1 cellular context compared by ENCODE assay signal in the genomic region with DNA sequence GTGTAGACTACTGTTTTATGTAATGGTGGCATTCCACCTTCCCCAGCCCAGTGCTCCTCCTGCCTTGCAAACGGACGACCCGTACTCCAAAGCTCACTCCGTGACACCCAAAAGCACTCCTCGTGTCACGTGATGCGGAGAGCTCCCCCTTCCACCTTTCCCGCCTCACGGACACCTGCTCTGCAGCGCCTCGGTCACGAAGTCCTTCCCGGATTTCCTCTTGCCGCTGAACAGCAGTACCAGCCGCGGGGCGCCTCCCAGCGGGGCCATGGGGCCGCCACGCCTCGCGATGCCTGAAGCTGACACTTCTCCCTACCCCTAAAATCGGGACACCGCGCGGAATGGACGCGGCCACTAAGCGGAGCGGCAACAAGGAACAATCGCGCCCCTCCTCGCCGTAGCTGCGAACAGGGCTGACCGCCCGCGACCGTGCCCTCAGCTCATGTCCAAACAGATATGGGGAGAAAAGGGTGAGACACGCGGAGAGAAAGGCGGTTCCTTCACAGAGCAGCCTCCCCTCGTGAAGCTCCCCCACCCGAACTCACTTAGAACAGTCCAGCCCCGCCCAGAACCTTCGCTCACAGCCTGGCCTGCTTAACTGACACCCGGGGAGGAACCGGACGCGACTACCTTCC.
TF ChIP-seq lines count a peak whose summit lies in the region.

Gene PMVK, minus strand, starts transcription at position 304 of the 635 bp plus-strand sequence. Its CDS starts 34 bp downstream, at position 270.

TF ChIP-seq in HEK293, 187 proteins besides CTCF, POLR2A, EP300 and RAD21 (continued from another document and continues in another):
- TF ChIP-seq ZNF600 (tag by site-specific recombination; IDR thresholded peaks at IDR 0.05) (peak; percentile 96), GLI2 (tag by site-specific recombination; IDR thresholded peaks at IDR 0.05; ENCODE audit: borderline replicate concordance, low read depth) (no peak), ZFP37 (tag by site-specific recombination; IDR thresholded peaks at IDR 0.05) (peak; percentile 55; the same call in 1 of the 2 replicates), ZNF394 (tag by site-specific recombination; IDR thresholded peaks at IDR 0.05; ENCODE audit: borderline replicate concordance) (no peak; the same call in 1 of the 2 replicates), ZNF48 (tag by site-specific recombination; IDR thresholded peaks at IDR 0.05) (no peak), GFI1B (tag by site-specific recombination; IDR thresholded peaks at IDR 0.05) (peak; percentile 52; the same call in 1 of the 2 replicates), SP2 (tag by site-specific recombination; IDR thresholded peaks at IDR 0.05) (peak; percentile 69), ZNF169 (tag by site-specific recombination; IDR thresholded peaks at IDR 0.05) (no peak), ZBTB10 (tag by site-specific recombination; IDR thresholded peaks at IDR 0.05) (peak; percentile 88), ZNF239 (tag by site-specific recombination; IDR thresholded peaks at IDR 0.05) (no peak), SETDB1 (IDR thresholded peaks at IDR 0.05; ENCODE audit: insufficient read length, low read length) (peak; percentile 57), ZNF670 (tag by site-specific recombination; IDR thresholded peaks at IDR 0.05; ENCODE audit: low read depth) (no peak), MZF1 (tag by site-specific recombination; IDR thresholded peaks at IDR 0.05; ENCODE audit: borderline replicate concordance) (0 out of 2 replicates have a peak, but pooled peaks have one; percentile 30), ZNF146 (tag by site-specific recombination; IDR thresholded peaks at IDR 0.05) (no peak; the same call in 1 of the 2 replicates), ZSCAN16 (tag by site-specific recombination; IDR thresholded peaks at IDR 0.05) (0 out of 2 replicates have a peak, but pooled peaks have one; percentile 46), ZNF626 (tag by site-specific recombination; IDR thresholded peaks at IDR 0.05) (no peak), ZNF555 (tag by site-specific recombination; conservative IDR thresholded peaks at IDR 0.05) (no peak), ZNF324 (tag by site-specific recombination; IDR thresholded peaks at IDR 0.05) (peak; percentile 80), ZNF266 (tag by site-specific recombination; IDR thresholded peaks at IDR 0.05; ENCODE audit: low read depth) (no peak; the same call in 1 of the 2 replicates), ZNF112 (tag by site-specific recombination; IDR thresholded peaks at IDR 0.05) (no peak), ZNF423 (tag by site-specific recombination; IDR thresholded peaks at IDR 0.05) (0 out of 2 replicates have a peak, but pooled peaks have one; percentile 53), ZNF274 (IDR thresholded peaks at IDR 0.05; ENCODE audit: low read length) (no peak), ZNF274 (tag by site-specific recombination; IDR thresholded peaks at IDR 0.05; ENCODE audit: borderline replicate concordance) (no peak), ZEB2 (tag by site-specific recombination; IDR thresholded peaks at IDR 0.05) (peak; percentile 79), MYNN (tag by site-specific recombination; IDR thresholded peaks at IDR 0.05; ENCODE audit: borderline replicate concordance) (no peak; the same call in 1 of the 2 replicates), ZNF610 (tag by site-specific recombination; IDR thresholded peaks at IDR 0.05; ENCODE audit: borderline replicate concordance) (peak; percentile 86; the same call in 1 of the 2 replicates), GLI4 (tag by site-specific recombination; IDR thresholded peaks at IDR 0.05) (no peak), ZNF76 (tag by site-specific recombination; IDR thresholded peaks at IDR 0.05; ENCODE audit: borderline replicate concordance, low read depth) (peak; percentile 83; the same call in 1 of the 2 replicates), ZXDB (tag by site-specific recombination; IDR thresholded peaks at IDR 0.05) (peak; percentile 94), ZNF292 (tag by site-specific recombination; IDR thresholded peaks at IDR 0.05; ENCODE audit: borderline replicate concordance, low read depth) (no peak), ZNF19 (tag by site-specific recombination; IDR thresholded peaks at IDR 0.05; ENCODE audit: low read depth) (no peak), ZNF175 (tag by site-specific recombination; IDR thresholded peaks at IDR 0.05) (no peak), ZNF174 (tag by site-specific recombination; IDR thresholded peaks at IDR 0.05) (no peak), ZBTB48 (tag by site-specific recombination; IDR thresholded peaks at IDR 0.05) (peak; percentile 98), ZNF221 (tag by site-specific recombination; IDR thresholded peaks at IDR 0.05; ENCODE audit: borderline replicate concordance) (no peak), ZNF416 (tag by site-specific recombination; IDR thresholded peaks at IDR 0.05) (no peak), ZNF157 (tag by site-specific recombination; IDR thresholded peaks at IDR 0.05) (no peak), ZNF529 (tag by site-specific recombination; IDR thresholded peaks at IDR 0.05; ENCODE audit: insufficient replicate concordance) (no peak), ZNF510 (tag by site-specific recombination; IDR thresholded peaks at IDR 0.05; ENCODE audit: insufficient replicate concordance) (no peak)
- TF ChIP-seq, protein P1, sequence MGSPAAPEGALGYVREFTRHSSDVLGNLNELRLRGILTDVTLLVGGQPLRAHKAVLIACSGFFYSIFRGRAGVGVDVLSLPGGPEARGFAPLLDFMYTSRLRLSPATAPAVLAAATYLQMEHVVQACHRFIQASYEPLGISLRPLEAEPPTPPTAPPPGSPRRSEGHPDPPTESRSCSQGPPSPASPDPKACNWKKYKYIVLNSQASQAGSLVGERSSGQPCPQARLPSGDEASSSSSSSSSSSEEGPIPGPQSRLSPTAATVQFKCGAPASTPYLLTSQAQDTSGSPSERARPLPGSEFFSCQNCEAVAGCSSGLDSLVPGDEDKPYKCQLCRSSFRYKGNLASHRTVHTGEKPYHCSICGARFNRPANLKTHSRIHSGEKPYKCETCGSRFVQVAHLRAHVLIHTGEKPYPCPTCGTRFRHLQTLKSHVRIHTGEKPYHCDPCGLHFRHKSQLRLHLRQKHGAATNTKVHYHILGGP (tag by site-specific recombination; IDR thresholded peaks at IDR 0.05) = no peak
- TF ChIP-seq, protein P2, sequence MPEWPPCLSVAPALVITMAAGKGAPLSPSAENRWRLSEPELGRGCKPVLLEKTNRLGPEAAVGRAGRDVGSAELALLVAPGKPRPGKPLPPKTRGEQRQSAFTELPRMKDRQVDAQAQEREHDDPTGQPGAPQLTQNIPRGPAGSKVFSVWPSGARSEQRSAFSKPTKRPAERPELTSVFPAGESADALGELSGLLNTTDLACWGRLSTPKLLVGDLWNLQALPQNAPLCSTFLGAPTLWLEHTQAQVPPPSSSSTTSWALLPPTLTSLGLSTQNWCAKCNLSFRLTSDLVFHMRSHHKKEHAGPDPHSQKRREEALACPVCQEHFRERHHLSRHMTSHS (tag by site-specific recombination; IDR thresholded peaks at IDR 0.05) = no peak
- TF ChIP-seq, protein P3, sequence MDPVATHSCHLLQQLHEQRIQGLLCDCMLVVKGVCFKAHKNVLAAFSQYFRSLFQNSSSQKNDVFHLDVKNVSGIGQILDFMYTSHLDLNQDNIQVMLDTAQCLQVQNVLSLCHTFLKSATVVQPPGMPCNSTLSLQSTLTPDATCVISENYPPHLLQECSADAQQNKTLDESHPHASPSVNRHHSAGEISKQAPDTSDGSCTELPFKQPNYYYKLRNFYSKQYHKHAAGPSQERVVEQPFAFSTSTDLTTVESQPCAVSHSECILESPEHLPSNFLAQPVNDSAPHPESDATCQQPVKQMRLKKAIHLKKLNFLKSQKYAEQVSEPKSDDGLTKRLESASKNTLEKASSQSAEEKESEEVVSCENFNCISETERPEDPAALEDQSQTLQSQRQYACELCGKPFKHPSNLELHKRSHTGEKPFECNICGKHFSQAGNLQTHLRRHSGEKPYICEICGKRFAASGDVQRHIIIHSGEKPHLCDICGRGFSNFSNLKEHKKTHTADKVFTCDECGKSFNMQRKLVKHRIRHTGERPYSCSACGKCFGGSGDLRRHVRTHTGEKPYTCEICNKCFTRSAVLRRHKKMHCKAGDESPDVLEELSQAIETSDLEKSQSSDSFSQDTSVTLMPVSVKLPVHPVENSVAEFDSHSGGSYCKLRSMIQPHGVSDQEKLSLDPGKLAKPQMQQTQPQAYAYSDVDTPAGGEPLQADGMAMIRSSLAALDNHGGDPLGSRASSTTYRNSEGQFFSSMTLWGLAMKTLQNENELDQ (tag by site-specific recombination; IDR thresholded peaks at IDR 0.05; ENCODE audit: low read depth) = no peak
- TF ChIP-seq, protein P4, sequence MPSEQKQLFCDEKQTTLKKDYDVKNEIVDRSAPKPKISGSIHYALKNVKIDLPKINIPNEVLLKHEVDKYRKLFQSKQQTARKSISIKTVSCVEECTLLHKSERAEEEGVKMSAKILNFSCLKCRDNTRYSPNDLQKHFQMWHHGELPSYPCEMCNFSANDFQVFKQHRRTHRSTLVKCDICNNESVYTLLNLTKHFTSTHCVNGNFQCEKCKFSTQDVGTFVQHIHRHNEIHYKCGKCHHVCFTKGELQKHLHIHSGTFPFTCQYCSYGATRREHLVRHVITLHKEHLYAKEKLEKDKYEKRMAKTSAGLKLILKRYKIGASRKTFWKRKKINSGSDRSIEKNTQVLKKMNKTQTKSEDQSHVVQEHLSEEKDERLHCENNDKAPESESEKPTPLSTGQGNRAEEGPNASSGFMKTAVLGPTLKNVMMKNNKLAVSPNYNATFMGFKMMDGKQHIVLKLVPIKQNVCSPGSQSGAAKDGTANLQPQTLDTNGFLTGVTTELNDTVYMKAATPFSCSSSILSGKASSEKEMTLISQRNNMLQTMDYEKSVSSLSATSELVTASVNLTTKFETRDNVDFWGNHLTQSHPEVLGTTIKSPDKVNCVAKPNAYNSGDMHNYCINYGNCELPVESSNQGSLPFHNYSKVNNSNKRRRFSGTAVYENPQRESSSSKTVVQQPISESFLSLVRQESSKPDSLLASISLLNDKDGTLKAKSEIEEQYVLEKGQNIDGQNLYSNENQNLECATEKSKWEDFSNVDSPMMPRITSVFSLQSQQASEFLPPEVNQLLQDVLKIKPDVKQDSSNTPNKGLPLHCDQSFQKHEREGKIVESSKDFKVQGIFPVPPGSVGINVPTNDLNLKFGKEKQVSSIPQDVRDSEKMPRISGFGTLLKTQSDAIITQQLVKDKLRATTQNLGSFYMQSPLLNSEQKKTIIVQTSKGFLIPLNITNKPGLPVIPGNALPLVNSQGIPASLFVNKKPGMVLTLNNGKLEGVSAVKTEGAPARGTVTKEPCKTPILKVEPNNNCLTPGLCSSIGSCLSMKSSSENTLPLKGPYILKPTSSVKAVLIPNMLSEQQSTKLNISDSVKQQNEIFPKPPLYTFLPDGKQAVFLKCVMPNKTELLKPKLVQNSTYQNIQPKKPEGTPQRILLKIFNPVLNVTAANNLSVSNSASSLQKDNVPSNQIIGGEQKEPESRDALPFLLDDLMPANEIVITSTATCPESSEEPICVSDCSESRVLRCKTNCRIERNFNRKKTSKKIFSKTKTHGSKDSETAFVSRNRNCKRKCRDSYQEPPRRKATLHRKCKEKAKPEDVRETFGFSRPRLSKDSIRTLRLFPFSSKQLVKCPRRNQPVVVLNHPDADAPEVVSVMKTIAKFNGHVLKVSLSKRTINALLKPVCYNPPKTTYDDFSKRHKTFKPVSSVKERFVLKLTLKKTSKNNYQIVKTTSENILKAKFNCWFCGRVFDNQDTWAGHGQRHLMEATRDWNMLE (tag by site-specific recombination; conservative IDR thresholded peaks at IDR 0.05; ENCODE audit: low read depth) = 0 out of 2 replicates have a peak, but pooled peaks have one; percentile 3
- TF ChIP-seq, protein P5, sequence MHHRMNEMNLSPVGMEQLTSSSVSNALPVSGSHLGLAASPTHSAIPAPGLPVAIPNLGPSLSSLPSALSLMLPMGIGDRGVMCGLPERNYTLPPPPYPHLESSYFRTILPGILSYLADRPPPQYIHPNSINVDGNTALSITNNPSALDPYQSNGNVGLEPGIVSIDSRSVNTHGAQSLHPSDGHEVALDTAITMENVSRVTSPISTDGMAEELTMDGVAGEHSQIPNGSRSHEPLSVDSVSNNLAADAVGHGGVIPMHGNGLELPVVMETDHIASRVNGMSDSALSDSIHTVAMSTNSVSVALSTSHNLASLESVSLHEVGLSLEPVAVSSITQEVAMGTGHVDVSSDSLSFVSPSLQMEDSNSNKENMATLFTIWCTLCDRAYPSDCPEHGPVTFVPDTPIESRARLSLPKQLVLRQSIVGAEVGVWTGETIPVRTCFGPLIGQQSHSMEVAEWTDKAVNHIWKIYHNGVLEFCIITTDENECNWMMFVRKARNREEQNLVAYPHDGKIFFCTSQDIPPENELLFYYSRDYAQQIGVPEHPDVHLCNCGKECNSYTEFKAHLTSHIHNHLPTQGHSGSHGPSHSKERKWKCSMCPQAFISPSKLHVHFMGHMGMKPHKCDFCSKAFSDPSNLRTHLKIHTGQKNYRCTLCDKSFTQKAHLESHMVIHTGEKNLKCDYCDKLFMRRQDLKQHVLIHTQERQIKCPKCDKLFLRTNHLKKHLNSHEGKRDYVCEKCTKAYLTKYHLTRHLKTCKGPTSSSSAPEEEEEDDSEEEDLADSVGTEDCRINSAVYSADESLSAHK (tag by site-specific recombination; IDR thresholded peaks at IDR 0.05) = no peak; the same call in 1 of the 2 replicates
- TF ChIP-seq, protein P6, sequence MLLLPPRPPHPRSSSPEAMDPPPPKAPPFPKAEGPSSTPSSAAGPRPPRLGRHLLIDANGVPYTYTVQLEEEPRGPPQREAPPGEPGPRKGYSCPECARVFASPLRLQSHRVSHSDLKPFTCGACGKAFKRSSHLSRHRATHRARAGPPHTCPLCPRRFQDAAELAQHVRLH (tag by site-specific recombination; IDR thresholded peaks at IDR 0.05) = peak; percentile 85
